Comparison of ENCODE assay signal across 21 cellular contexts in genomic region chr2:112714836-112715631, GRCh38. TPM values are rescaled to one million over a fixed set of nuclear protein-coding genes. Genes with fewer than 3 reads are reported as not detected.
DNase-seq lines count a peak whose midpoint lies in the region; ATAC-seq and TF ChIP-seq lines count a peak whose summit lies in the region.
"Had no signal": no experiment of that assay in that cellular context is flagged by ENCODE, and none has a peak within 500 bp of the region (broad histone marks: within the 10 kb centered on the region; RNA-seq: fewer than 3 reads in every experiment).

No MANE protein-coding gene starts in this region.

- no peak overlapping the region for H3K27ac ChIP-seq in brain microvascular endothelial cell
- H3K27ac ChIP-seq: dorsolateral prefrontal cortex, gastrocnemius medialis had no signal

- no peaks in the 10 kb centered on the region for H3K36me3 ChIP-seq in brain microvascular endothelial cell (replicated peaks)
- H3K36me3 ChIP-seq: gastrocnemius medialis, HAP-1 had no signal

- H3K4me1 Mint-ChIP-seq in glutamatergic neuron (ENCODE audit: low read depth, unreplicated experiment), result peaks cover 7% of the 10 kb centered on the region

- H3K27ac Mint-ChIP-seq in glutamatergic neuron (ENCODE audit: unreplicated experiment), result no peak overlapping the region

- no peak for ATAC-seq in HG03354 (IDR thresholded peaks at IDR 0.05; ENCODE audit: poor library complexity, severe bottlenecking, unreplicated experiment)
- ATAC-seq: gastrocnemius medialis; stimulated activated naive CD8-positive, alpha-beta T cell treated with anti-CD3 and anti-CD28 coated beads, Interleukin-15, Interleukin-2, amounts not matched to agents 100 U/mL and 50 U/mL, for 24 hours had no signal

- H3K27me3 Mint-ChIP-seq in glutamatergic neuron (ENCODE audit: unreplicated experiment), result peaks cover 3% of the 10 kb centered on the region

- peaks cover 5% of the 10 kb centered on the region for H3K36me3 Mint-ChIP-seq in glutamatergic neuron (ENCODE audit: unreplicated experiment)

- in situ Hi-C loops in brain microvascular endothelial cell (cut with HindIII; ENCODE audit: low pct_ligation_motif_present, low sequenced_read_pairs), result no loop called here

- peaks cover 1% of the 10 kb centered on the region for H3K9me3 Mint-ChIP-seq in glutamatergic neuron (ENCODE audit: unreplicated experiment)

- no peak for TF ChIP-seq CTCF in brain microvascular endothelial cell (IDR thresholded peaks at IDR 0.05; ENCODE audit: low read depth, low read length, missing control alignments)
- no peak for TF ChIP-seq CTCF in glutamatergic neuron (IDR thresholded peaks at IDR 0.05; ENCODE audit: partially characterized antibody, unreplicated experiment)

- H3K4me3 Mint-ChIP-seq in glutamatergic neuron (ENCODE audit: unreplicated experiment), result no peak overlapping the region

- no peaks in the 10 kb centered on the region for H3K27me3 ChIP-seq in brain microvascular endothelial cell (replicated peaks)
- H3K27me3 ChIP-seq: dorsolateral prefrontal cortex, gastrocnemius medialis had no signal

- DNase-seq in EH (ENCODE audit: low read depth) (peak; percentile 61), M059J (ENCODE audit: low read depth) (peak; percentile 85), brain microvascular endothelial cell (peak; percentile 56), kidney tubule cell (ENCODE audit: low spot score) (peak; percentile 84), MV-4-11 (lab: John Stamatoyannopoulos, UW) (no peak), C1 segment of cervical spinal cord (lab: John Stamatoyannopoulos, UW) (no peak), glutamatergic neuron (no peak)
- DNase-seq: activated CD8-positive, alpha-beta memory T cell treated with anti-CD3 and anti-CD28 coated beads for 24 hours; activated effector memory CD4-positive, alpha-beta T cell treated with anti-CD3 and anti-CD28 coated beads, Interleukin-2, amount 50 U/mL, for 16 hours; DMS 273 treated with DMSO at 0.1 percent for 48 hours; dorsolateral prefrontal cortex; gastrocnemius medialis; NCI-H187; NCI-H510A; stimulated activated naive CD8-positive, alpha-beta T cell treated with anti-CD3 and anti-CD28 coated beads, Interleukin-15, Interleukin-2, amounts not matched to agents 100 U/mL and 50 U/mL, for 24 hours had no signal

- no peak overlapping the region for H3K4me3 ChIP-seq in brain microvascular endothelial cell (ENCODE audit: low read depth, low read length)
- H3K4me3 ChIP-seq: dorsolateral prefrontal cortex, gastrocnemius medialis, HAP-1 had no signal

RNA-seq across cellular contexts. Expression of gene NT5DC4, which starts 5.8 kb away (rescaled TPM):
- not detected in 2 replicates for total RNA-seq in M059J (2014; rRNA removed; shearing (Covaris generic))
- total RNA-seq in glutamatergic neuron (ENCODE audit: unreplicated experiment), result not detected
- total RNA-seq: astrocyte, gastrocnemius medialis, mononuclear cell, OCI-LY7, urinary bladder had no signal

RNA-seq across cellular contexts. Expression of gene CKAP2L, which starts 49.4 kb away (rescaled TPM):
- 23.0 and 24.0 TPM in 2 replicates for total RNA-seq in M059J (2014; rRNA removed; shearing (Covaris generic))
- 3.3 TPM for total RNA-seq in glutamatergic neuron (ENCODE audit: unreplicated experiment)

Comparison
In these comparisons a context has a peak if more than half of its experiments do, and no peak if none do; other contexts are left out.
1. DNase-seq: peak in EH (single experiment), M059J (single experiment), brain microvascular endothelial cell (single experiment) and kidney tubule cell (single experiment); none in MV-4-11 (single experiment), C1 segment of cervical spinal cord (0 of 14) and glutamatergic neuron (single experiment).